ENCODE assay signal across 16 cellular contexts in the genomic region with DNA sequence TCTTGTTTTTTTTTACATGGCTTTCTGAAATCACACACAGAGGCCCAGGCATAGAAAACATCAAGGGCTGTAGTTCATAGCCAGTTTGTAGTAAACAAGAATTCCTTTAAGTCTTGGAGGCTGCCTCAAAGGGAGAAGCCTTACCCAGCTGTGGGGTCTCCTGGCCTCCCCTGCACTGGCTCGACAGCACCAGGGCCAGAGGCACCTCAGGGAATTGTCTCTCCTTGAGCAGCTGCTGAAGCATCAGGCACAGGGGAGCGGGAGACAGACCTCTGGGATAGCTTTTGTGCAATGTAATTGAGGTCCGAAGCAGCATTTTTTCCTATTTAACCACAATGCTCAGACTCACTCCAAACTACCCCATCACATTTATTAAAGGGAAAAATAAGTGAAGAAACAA.
DNase-seq lines count a peak whose midpoint lies in the region; ATAC-seq and TF ChIP-seq lines count a peak whose summit lies in the region.
"Had no signal": no experiment of that assay in that cellular context is flagged by ENCODE, and none has a peak within 500 bp of the region (broad histone marks: within the 10 kb centered on the region; RNA-seq: fewer than 3 reads in every experiment).

No MANE protein-coding gene starts in this region.

- no peak overlapping the region for H3K4me3 Mint-ChIP-seq in GM23338
- no peak overlapping the region for H3K4me3 Mint-ChIP-seq in glutamatergic neuron (ENCODE audit: unreplicated experiment)
- H3K4me3 Mint-ChIP-seq in effector memory CD8-positive, alpha-beta T cell: no peak overlapping the region
- H3K4me3 Mint-ChIP-seq: CD4-positive, alpha-beta memory T cell; H9 had no signal

- no peak overlapping the region for H3K4me2 ChIP-seq in GM23338

- peaks cover 12% of the 10 kb centered on the region for H3K9me2 ChIP-seq in GM23338 (ENCODE audit: insufficient read depth)

- no peaks in the 10 kb centered on the region for H3K36me3 ChIP-seq in GM23338 (ENCODE audit: insufficient read depth)
- H3K36me3 ChIP-seq in H7 (replicated peaks; ENCODE audit: control insufficient read depth, insufficient read depth, low read length): no peaks in the 10 kb centered on the region

- no peaks in the 10 kb centered on the region for H3F3A ChIP-seq in GM23338 (replicated peaks; ENCODE audit: low read depth)

- H3K9me3 Mint-ChIP-seq in GM23338 (no peaks in the 10 kb centered on the region), glutamatergic neuron (ENCODE audit: unreplicated experiment) (peaks cover 2% of the 10 kb centered on the region)
- H3K9me3 Mint-ChIP-seq in effector memory CD8-positive, alpha-beta T cell: no peaks in the 10 kb centered on the region
- H3K9me3 Mint-ChIP-seq: H9 had no signal

- peak overlapping the region; percentile 78; the same call in 1 of the 2 replicates for H2AFZ ChIP-seq in GM23338

- H3K27me3 ChIP-seq in GM23338 (ENCODE audit: insufficient read depth): no peaks in the 10 kb centered on the region
- no peaks in the 10 kb centered on the region for H3K27me3 ChIP-seq in H7 (ENCODE audit: control insufficient read depth, insufficient read depth, low read length)

- no peak for TF ChIP-seq CTCF in GM23338 (conservative IDR thresholded peaks at IDR 0.05; ENCODE audit: low read depth in 2 of 2)
- TF ChIP-seq CTCF in glutamatergic neuron (IDR thresholded peaks at IDR 0.05; ENCODE audit: partially characterized antibody, unreplicated experiment): no peak

- H3K27ac Mint-ChIP-seq in GM23338 (no peak overlapping the region), glutamatergic neuron (ENCODE audit: unreplicated experiment) (peak overlapping the region; percentile 3)
- no peak overlapping the region for H3K27ac Mint-ChIP-seq in effector memory CD8-positive, alpha-beta T cell
- H3K27ac Mint-ChIP-seq: CD4-positive, alpha-beta memory T cell had no signal

- no peaks in the 10 kb centered on the region for H3K36me3 Mint-ChIP-seq in GM23338 (ENCODE audit: low read depth)
- H3K36me3 Mint-ChIP-seq in glutamatergic neuron (ENCODE audit: unreplicated experiment): no peaks in the 10 kb centered on the region
- no peaks in the 10 kb centered on the region for H3K36me3 Mint-ChIP-seq in effector memory CD8-positive, alpha-beta T cell (ENCODE audit: insufficient read depth)
- H3K36me3 Mint-ChIP-seq: CD4-positive, alpha-beta memory T cell had no signal

- H3K27me3 Mint-ChIP-seq in GM23338 (ENCODE audit: insufficient read depth, low read depth, poor library complexity) (peaks cover 1% of the 10 kb centered on the region), glutamatergic neuron (ENCODE audit: unreplicated experiment) (peaks cover 2% of the 10 kb centered on the region)
- H3K27me3 Mint-ChIP-seq in effector memory CD8-positive, alpha-beta T cell: peaks cover 16 to 33% of the 10 kb centered on the region in 2 donors

- in situ Hi-C loops in G401 (cut with HindIII; ENCODE audit: low sequenced_read_pairs): no loop called here

- H3K4me1 ChIP-seq in GM23338 (ENCODE audit: insufficient read depth): no peaks in the 10 kb centered on the region

- peak; percentile 64 for ATAC-seq in GM23338
- no peak for ATAC-seq in effector memory CD8-positive, alpha-beta T cell (replicated peaks)
- ATAC-seq: HCT116 had no signal

- DNase-seq in GM23338 (ENCODE audit: low spot score): no peak
- peak; percentile 17 for DNase-seq in H7
- DNase-seq in NCI-H2171 treated with DMSO at 0.1 percent for 48 hours (lab: John Stamatoyannopoulos, UW): peak; percentile 37
- peak; percentile 30 for DNase-seq in glutamatergic neuron
- DNase-seq in G401 (ENCODE audit: low spot score): no peak
- no peak for DNase-seq in stimulated activated CD4-positive, alpha-beta T cell treated with anti-CD3 and anti-CD28 coated beads, Interleukin-1b, Interleukin-23, amount 100 ng/mL, for 48 hours
- DNase-seq in effector memory CD8-positive, alpha-beta T cell: no peak
- DNase-seq in HuH-7.5 (ENCODE audit: low spot score): no peak
- DNase-seq: Calu3; CD4-positive, alpha-beta memory T cell; COR-L47; DMS79; EL; GF-D8; H9 had no signal

- no peaks in the 10 kb centered on the region for H3K79me2 ChIP-seq in GM23338 (replicated peaks; ENCODE audit: insufficient read depth)

- H4K20me1 ChIP-seq in GM23338 (replicated peaks; ENCODE audit: insufficient read depth): no peaks in the 10 kb centered on the region

- H3K4me1 Mint-ChIP-seq in GM23338 (peaks cover 3% of the 10 kb centered on the region; the same call in 2 of the 3 replicates), glutamatergic neuron (ENCODE audit: low read depth, unreplicated experiment) (peaks cover 38% of the 10 kb centered on the region)
- H3K4me1 Mint-ChIP-seq in effector memory CD8-positive, alpha-beta T cell (ENCODE audit: low read depth in 2 of 2): no peaks in the 10 kb centered on the region
- H3K4me1 Mint-ChIP-seq: CD4-positive, alpha-beta memory T cell had no signal

- H3K4me3 ChIP-seq in GM23338 (no peak overlapping the region), H7 (ENCODE audit: insufficient read depth, low read depth, low read length) (no peak overlapping the region)

- H3K27ac ChIP-seq in GM23338 (ENCODE audit: low read depth): no peak overlapping the region

TF ChIP-seq in GM23338, 12 proteins besides CTCF, POLR2A, EP300 and RAD21:
- TF ChIP-seq JUNB (IDR thresholded peaks at IDR 0.05; ENCODE audit: unreplicated experiment) (no peak), CREB1 (CRISPR knock-in tag; IDR thresholded peaks at IDR 0.05; ENCODE audit: low read depth) (no peak)
TF ChIP-seq in GM23338: peak in this region for 0.

Comparison
In these comparisons a context has a peak if more than half of its experiments do, and no peak if none do; other contexts are left out.
1. DNase-seq: peak in H7 (single experiment), NCI-H2171 treated with DMSO at 0.1 percent for 48 hours (single experiment) and glutamatergic neuron (single experiment); none in GM23338 (single experiment), G401 (single experiment), stimulated activated CD4-positive, alpha-beta T cell treated with anti-CD3 and anti-CD28 coated beads, Interleukin-1b, Interleukin-23, amount 100 ng/mL, for 48 hours (single experiment), effector memory CD8-positive, alpha-beta T cell (0 of 3) and HuH-7.5 (single experiment).